12 cellular contexts compared by ENCODE assay signal in genomic region chr4:109497511-109497910, GRCh38.
A peak's percentile ranks its signal among the peaks of the same experiment; 100 is the strongest.
DNase-seq lines count a peak whose midpoint lies in the region; ATAC-seq, FAIRE-seq and TF ChIP-seq lines count a peak whose summit lies in the region.
"Had no signal": no experiment of that assay in that cellular context is flagged by ENCODE, and none has a peak within 500 bp of the region (broad histone marks: within the 10 kb centered on the region; RNA-seq: fewer than 3 reads in every experiment).

No MANE protein-coding gene starts in this region.

- H3K4me3 Mint-ChIP-seq in activated CD8-positive, alpha-beta memory T cell treated with anti-CD3 and anti-CD28 coated beads, Interleukin-2, amount 10 ng/mL, durations not matched to agents 7 days and 5 days = no peak overlapping the region
- H3K4me3 Mint-ChIP-seq: IgD-negative memory B cell had no signal

- no peaks in the 10 kb centered on the region for H3K27me3 Mint-ChIP-seq in activated CD8-positive, alpha-beta memory T cell treated with anti-CD3 and anti-CD28 coated beads, Interleukin-2, amount 10 ng/mL, durations not matched to agents 7 days and 5 days
- H3K27me3 Mint-ChIP-seq: IgD-negative memory B cell had no signal

- CTCF ChIA-PET in activated CD8-positive, alpha-beta memory T cell treated with anti-CD3 and anti-CD28 coated beads, Interleukin-2, amount 10 ng/mL, durations not matched to agents 7 days and 5 days (lab: Charles Lee) = no interaction called here

- no peak for ATAC-seq in activated CD8-positive, alpha-beta memory T cell treated with anti-CD3 and anti-CD28 coated beads, Interleukin-2, amount 10 ng/mL, durations not matched to agents 7 days and 5 days
- ATAC-seq: GM12878 had no signal

- peaks cover 4% of the 10 kb centered on the region for H3K4me1 Mint-ChIP-seq in activated CD8-positive, alpha-beta memory T cell treated with anti-CD3 and anti-CD28 coated beads, Interleukin-2, amount 10 ng/mL, durations not matched to agents 7 days and 5 days

- H3K9me3 Mint-ChIP-seq in activated CD8-positive, alpha-beta memory T cell treated with anti-CD3 and anti-CD28 coated beads, Interleukin-2, amount 10 ng/mL, durations not matched to agents 7 days and 5 days (ENCODE audit: low read depth) = no peaks in the 10 kb centered on the region
- H3K9me3 Mint-ChIP-seq: IgD-negative memory B cell had no signal

- DNase-seq in activated CD8-positive, alpha-beta memory T cell treated with anti-CD3 and anti-CD28 coated beads, Interleukin-2, amount 10 ng/mL, durations not matched to agents 7 days and 5 days = no peak
- DNase-seq in activated CD8-positive, alpha-beta memory T cell treated with anti-CD3 and anti-CD28 coated beads, Interleukin-2, amount 50 U/mL, for 48 hours = no peak
- no peak for DNase-seq in frontal cortex (ENCODE audit: low spot score in 2 of 2)
- DNase-seq in pons (ENCODE audit: low spot score) = peak; percentile 82
- no peak for DNase-seq in GM19240 (ENCODE audit: insufficient read length, low spot score)
- DNase-seq in activated CD4-positive, CD25-positive, alpha-beta regulatory T cell treated with anti-CD3 and anti-CD28 coated beads, Interleukin-2, amount 50 U/mL, for 72 hours = no peak
- no peak for DNase-seq in activated naive CD4-positive, alpha-beta T cell treated with Interleukin-2 at 50 U/mL for 16 hours
- DNase-seq in GM20000 (ENCODE audit: low spot score) = no peak

- H3K27ac Mint-ChIP-seq in activated CD8-positive, alpha-beta memory T cell treated with anti-CD3 and anti-CD28 coated beads, Interleukin-2, amount 10 ng/mL, durations not matched to agents 7 days and 5 days = peak overlapping the region; percentile 16
- H3K27ac Mint-ChIP-seq: IgD-negative memory B cell had no signal

- no peak for TF ChIP-seq CTCF in GM20000 (IDR thresholded peaks at IDR 0.05; ENCODE audit: extremely low read depth, missing control alignments)

- FAIRE-seq in frontal cortex (lab: Jason Lieb, UNC) = peak; percentile 68
- FAIRE-seq: GM12878, GM18507, H1 had no signal

- H3K36me3 Mint-ChIP-seq in activated CD8-positive, alpha-beta memory T cell treated with anti-CD3 and anti-CD28 coated beads, Interleukin-2, amount 10 ng/mL, durations not matched to agents 7 days and 5 days = peaks cover 51% of the 10 kb centered on the region
